Comparison of ENCODE assay signal across 22 cellular contexts in genomic region chr3:18586076-18586475, GRCh38.
DNase-seq lines count a peak whose midpoint lies in the region.
"Had no signal": no experiment of that assay in that cellular context is flagged by ENCODE, and none has a peak within 500 bp of the region (broad histone marks: within the 10 kb centered on the region; RNA-seq: fewer than 3 reads in every experiment).

No MANE protein-coding gene starts in this region.

- no peak overlapping the region for H3K4me3 ChIP-seq in H7 (ENCODE audit: insufficient read depth, low read depth, low read length)
- H3K4me3 ChIP-seq: BLaER1, K562, PC-9 had no signal

- no peaks in the 10 kb centered on the region for H3K36me3 ChIP-seq in H7 (replicated peaks; ENCODE audit: control insufficient read depth, insufficient read depth, low read length)
- H3K36me3 ChIP-seq: BLaER1 had no signal

- DNase-seq in NCI-H345 (lab: John Stamatoyannopoulos, UW) (peak; percentile 8), NCI-H345 treated with DMSO at 0.1 percent for 48 hours (lab: John Stamatoyannopoulos, UW; ENCODE audit: unreplicated experiment) (no peak), HCEC 1CT (peak; percentile 10), RKO (ENCODE audit: low spot score) (peak; percentile 6), HuH-7.5 (ENCODE audit: low spot score) (no peak), H7 (no peak), AG20443 (ENCODE audit: low spot score) (no peak)
- DNase-seq: 8988T; CD4-positive, CD25-positive, alpha-beta regulatory T cell; EL; Kasumi-1; MM.1S; NCI-H2081; NCI-H2227 treated with DMSO at 0.1 percent for 48 hours; NCI-H510A treated with DMSO at 0.1 percent for 48 hours; NCI-H774; PC-9; RPMI8226; SHP77; T-cell had no signal

- H3K27me3 ChIP-seq in H7 (ENCODE audit: control insufficient read depth, insufficient read depth, low read length): no peaks in the 10 kb centered on the region
- H3K27me3 ChIP-seq: BLaER1 had no signal

Comparison
In these comparisons a context has a peak if more than half of its experiments do, and no peak if none do; other contexts are left out.
1. DNase-seq: peak in NCI-H345 (single experiment), HCEC 1CT (single experiment) and RKO (single experiment); none in NCI-H345 treated with DMSO at 0.1 percent for 48 hours (single experiment), HuH-7.5 (single experiment), H7 (single experiment) and AG20443 (single experiment).